In the genomic region with DNA sequence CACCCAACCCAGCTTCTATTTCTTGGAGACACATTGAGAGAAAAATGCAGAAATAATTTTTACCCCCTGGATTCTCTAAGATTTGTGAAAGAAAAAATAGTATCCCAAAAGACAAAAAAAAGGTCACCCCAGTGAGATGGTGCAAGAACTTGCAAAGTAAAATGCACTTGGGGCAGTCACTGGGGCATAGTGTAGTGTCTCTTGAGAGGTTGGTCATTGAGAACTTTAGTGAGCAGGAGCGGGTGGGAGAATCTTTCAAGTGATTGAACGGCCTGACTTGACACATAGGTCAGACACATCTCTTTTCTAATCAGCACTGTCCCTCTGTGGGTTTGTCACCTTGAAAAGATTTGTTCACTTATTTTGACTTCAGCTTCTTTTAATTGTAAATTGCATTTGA, we compare ENCODE assay signal across 22 cellular contexts. TPM values are rescaled to one million over a fixed set of nuclear protein-coding genes. Genes with fewer than 3 reads are reported as not detected.
DNase-seq lines count a peak whose midpoint lies in the region; ATAC-seq and TF ChIP-seq lines count a peak whose summit lies in the region.
"Had no signal": no experiment of that assay in that cellular context is flagged by ENCODE, and none has a peak within 500 bp of the region (broad histone marks: within the 10 kb centered on the region; RNA-seq: fewer than 3 reads in every experiment).

No MANE protein-coding gene starts in this region.

- H4K91ac ChIP-seq in H9 (ENCODE audit: insufficient read length, low read depth, low read length), result no peak overlapping the region

- no peak overlapping the region for H3K23ac ChIP-seq in H9 (ENCODE audit: insufficient read length, low read depth, low read length)

- ATAC-seq in activated CD4-positive, CD25-positive, alpha-beta regulatory T cell treated with anti-CD3 and anti-CD28 coated beads, Interleukin-2, amount 50 U/mL, for 24 hours, result no peak
- ATAC-seq: PC-3 had no signal

- H3K4me2 ChIP-seq in H9 (ENCODE audit: insufficient read depth, insufficient read length, low read length) (no peak overlapping the region), smooth muscle cell (no peak overlapping the region)

- no peaks in the 10 kb centered on the region for H3K23me2 ChIP-seq in H9 (ENCODE audit: insufficient read length, low read depth, low read length, poor library complexity, severe bottlenecking)

- H3K79me2 ChIP-seq in H9 (ENCODE audit: insufficient read depth, low read length) (peaks cover 3% of the 10 kb centered on the region; the same call in 1 of the 2 replicates), smooth muscle cell (ENCODE audit: low read depth) (peaks cover 41% of the 10 kb centered on the region)

- H3K79me1 ChIP-seq in H9 (ENCODE audit: insufficient read depth, low read depth, low read length, poor library complexity, severe bottlenecking), result peaks cover 10% of the 10 kb centered on the region

- TF ChIP-seq CTCF in H9 (conservative IDR thresholded peaks at IDR 0.05) (no peak), chondrocyte (IDR thresholded peaks at IDR 0.05) (no peak), thyroid gland (IDR thresholded peaks at IDR 0.05) (no peak), smooth muscle cell (IDR thresholded peaks at IDR 0.05; ENCODE audit: borderline replicate concordance, insufficient read depth, poor library complexity, severe bottlenecking) (no peak)

- H2BK5ac ChIP-seq in H9 (ENCODE audit: insufficient read length, low read length), result no peak overlapping the region

- DNase-seq in activated CD8-positive, alpha-beta memory T cell treated with anti-CD3 and anti-CD28 coated beads for 24 hours, result peak; percentile 21
- no peak for DNase-seq in activated CD8-positive, alpha-beta memory T cell treated with anti-CD3 and anti-CD28 coated beads, Interleukin-2, amount 50 U/mL, for 4 hours
- peak; percentile 3 for DNase-seq in H9
- no peak for DNase-seq in chondrocyte (ENCODE audit: low spot score)
- DNase-seq in thyroid gland, result peak; percentile 53 to 55
- no peak for DNase-seq in smooth muscle cell (lab: John Stamatoyannopoulos, UW; ENCODE audit: unreplicated experiment)
- no peak for DNase-seq in T-helper 1 cell
- DNase-seq: DMS79 treated with DMSO at 0.1 percent for 48 hours, HCEC 1CT, Karpas-422, MG63, NCI-H1092, NCI-H146, NCI-H2029 treated with DMSO at 0.1 percent for 48 hours, NCI-H2171, NCI-H526, PC-3, RPMI8226, SHP77 treated with DMSO at 0.1 percent for 48 hours had no signal

- H4K20me1 ChIP-seq in H9 (ENCODE audit: control insufficient read depth, insufficient read depth, insufficient read length) (no peaks in the 10 kb centered on the region), smooth muscle cell (ENCODE audit: low read depth) (no peaks in the 10 kb centered on the region)

- H3K9me3 ChIP-seq in H9 (ENCODE audit: control insufficient read depth, low read depth, low read length), result no peaks in the 10 kb centered on the region
- H3K9me3 ChIP-seq in thyroid gland, result no peaks in the 10 kb centered on the region
- no peaks in the 10 kb centered on the region for H3K9me3 ChIP-seq in smooth muscle cell (replicated peaks; ENCODE audit: low read depth)
- H3K9me3 ChIP-seq: MG63 had no signal

- H2AK5ac ChIP-seq in H9 (ENCODE audit: insufficient read length, low read length), result no peak overlapping the region

- H3K18ac ChIP-seq in H9 (ENCODE audit: insufficient read length, low read depth, low read length), result no peak overlapping the region

- no peak overlapping the region for H3K9ac ChIP-seq in H9 (ENCODE audit: extremely low read depth, insufficient read length, low read length)
- H3K9ac ChIP-seq in smooth muscle cell (ENCODE audit: low read depth), result no peak overlapping the region

- H3F3A ChIP-seq in smooth muscle cell (ENCODE audit: low read depth), result no peaks in the 10 kb centered on the region

- no peak overlapping the region for H4K8ac ChIP-seq in H9 (replicated peaks; ENCODE audit: insufficient read length, low read depth, low read length)

- H3K9me3 Mint-ChIP-seq in H9, result peaks cover 0 to 6% of the 10 kb centered on the region in 2 experiments; a peak in 3 of 5 replicates
- no peaks in the 10 kb centered on the region for H3K9me3 Mint-ChIP-seq in chondrocyte (ENCODE audit: low read depth)

- H3K4me3 ChIP-seq in thyroid gland (replicated peaks in 1 of 3) (no peak overlapping the region), smooth muscle cell (no peak overlapping the region)
- H3K4me3 ChIP-seq: MG63 had no signal

- no peak overlapping the region for H2BK120ac ChIP-seq in H9 (ENCODE audit: low read depth, low read length, poor library complexity, severe bottlenecking)

- no peak overlapping the region for H4K5ac ChIP-seq in H9 (ENCODE audit: insufficient read length, low read depth, low read length)

- H3K27me3 Mint-ChIP-seq in H9 (ENCODE audit: low read depth) (no peaks in the 10 kb centered on the region; the same call in 1 of the 2 replicates), chondrocyte (ENCODE audit: low read depth) (no peaks in the 10 kb centered on the region)
- H3K27me3 Mint-ChIP-seq: B cell, IgD-negative memory B cell had no signal

- peaks cover 19 to 40% (median 33%) of the 10 kb centered on the region in 3 experiments for H3K36me3 Mint-ChIP-seq in H9 (ENCODE audit: insufficient read depth in 1 of 3, low read depth in 3 of 3)
- H3K36me3 Mint-ChIP-seq in chondrocyte (ENCODE audit: low read depth), result no peaks in the 10 kb centered on the region

- intact Hi-C loops in thyroid gland (cut with DNase I), result no loop called here

- no peaks in the 10 kb centered on the region for H3K27me3 ChIP-seq in H9 (ENCODE audit: insufficient read depth, low read length)
- H3K27me3 ChIP-seq in thyroid gland, result no peaks in the 10 kb centered on the region
- H3K27me3 ChIP-seq in smooth muscle cell (ENCODE audit: low read depth), result no peaks in the 10 kb centered on the region
- H3K27me3 ChIP-seq: MG63 had no signal

- H2BK20ac ChIP-seq in H9 (ENCODE audit: low read depth, low read length, poor library complexity, severe bottlenecking), result no peak overlapping the region

- no peak overlapping the region for H3K14ac ChIP-seq in H9 (ENCODE audit: insufficient read depth, low read length)

- H3K56ac ChIP-seq in H9 (ENCODE audit: insufficient read length, low read depth, low read length), result no peak overlapping the region

- no peak overlapping the region for H2BK15ac ChIP-seq in H9 (ENCODE audit: low read depth, low read length)

- no peak overlapping the region for H2BK12ac ChIP-seq in H9 (ENCODE audit: insufficient read length, low read depth, low read length)

- WGBS in H9 (ENCODE audit: extremely low coverage, insufficient read length, low lambda C conversion rate), result no CpG with 5 or more reads among the region's 2 CpGs
- WGBS in thyroid gland, 2 donors, result 33 to 35% methylated on average over 2 of the region's 2 CpGs
- WGBS in smooth muscle cell (ENCODE audit: low lambda C conversion rate), result 100% methylated on average over 2 of the region's 2 CpGs

- H3K27ac Mint-ChIP-seq in H9, result no peak overlapping the region
- peak overlapping the region; percentile 45 for H3K27ac Mint-ChIP-seq in chondrocyte (ENCODE audit: unreplicated experiment)
- H3K27ac Mint-ChIP-seq: B cell had no signal

- H3K27ac ChIP-seq in H9 (ENCODE audit: insufficient read length, low read depth, low read length) (no peak overlapping the region), thyroid gland (no peak overlapping the region), smooth muscle cell (ENCODE audit: low read depth) (no peak overlapping the region)

- no peaks in the 10 kb centered on the region for H3K36me3 ChIP-seq in thyroid gland
- H3K36me3 ChIP-seq in smooth muscle cell (ENCODE audit: low read depth), result no peaks in the 10 kb centered on the region
- H3K36me3 ChIP-seq: MG63 had no signal

- no peak for TF ChIP-seq POLR2A in thyroid gland (IDR thresholded peaks at IDR 0.05)

- no peak overlapping the region for H3T11ph ChIP-seq in H9 (ENCODE audit: low read length)

- H3K4me3 Mint-ChIP-seq in H9 (no peak overlapping the region; a peak in 1 of 5 replicates), chondrocyte (ENCODE audit: unreplicated experiment) (no peak overlapping the region)

- H3K4me1 ChIP-seq in H9 (ENCODE audit: insufficient read depth, low read length) (no peaks in the 10 kb centered on the region), thyroid gland (peaks cover 9 to 14% of the 10 kb centered on the region in 2 donors), smooth muscle cell (ENCODE audit: low read depth) (peaks cover 20% of the 10 kb centered on the region)

- H2AFZ ChIP-seq in H9 (ENCODE audit: low read length) (no peak overlapping the region), smooth muscle cell (ENCODE audit: low read depth) (no peak overlapping the region)

- H3K4ac ChIP-seq in H9 (ENCODE audit: low read depth, low read length), result no peak overlapping the region

- H3K4me1 Mint-ChIP-seq in H9 (peaks cover 14 to 16% of the 10 kb centered on the region in 2 experiments), chondrocyte (ENCODE audit: low read depth) (peaks cover 34% of the 10 kb centered on the region)

RNA-seq across cellular contexts. Expression of a gene that starts 2.4 kb away (rescaled TPM):
- total RNA-seq in H9 (2021), result 24.5 and 26.8 TPM in 2 replicates
- 5.3 to 11.2 TPM (median 6.4 TPM) in 3 replicates for total RNA-seq in chondrocyte
- 10 to 100 TPM; 12.5 to 30.3 (median 22.5) TPM for total RNA-seq in thyroid gland
- 14.7 and 16.3 TPM in 2 replicates for total RNA-seq in smooth muscle cell
- 7.1 and 7.9 TPM in 2 replicates for polyA plus RNA-seq in smooth muscle cell

Comparison
In these comparisons a context has a peak if more than half of its experiments do, and no peak if none do; other contexts are left out.
1. DNase-seq: peak in activated CD8-positive, alpha-beta memory T cell treated with anti-CD3 and anti-CD28 coated beads for 24 hours (single experiment), H9 (single experiment) and thyroid gland (2 of 2); none in activated CD8-positive, alpha-beta memory T cell treated with anti-CD3 and anti-CD28 coated beads, Interleukin-2, amount 50 U/mL, for 4 hours (single experiment), chondrocyte (single experiment), smooth muscle cell (single experiment) and T-helper 1 cell (0 of 5).